ENCODE assay signal across 1 cellular context in the genomic region with DNA sequence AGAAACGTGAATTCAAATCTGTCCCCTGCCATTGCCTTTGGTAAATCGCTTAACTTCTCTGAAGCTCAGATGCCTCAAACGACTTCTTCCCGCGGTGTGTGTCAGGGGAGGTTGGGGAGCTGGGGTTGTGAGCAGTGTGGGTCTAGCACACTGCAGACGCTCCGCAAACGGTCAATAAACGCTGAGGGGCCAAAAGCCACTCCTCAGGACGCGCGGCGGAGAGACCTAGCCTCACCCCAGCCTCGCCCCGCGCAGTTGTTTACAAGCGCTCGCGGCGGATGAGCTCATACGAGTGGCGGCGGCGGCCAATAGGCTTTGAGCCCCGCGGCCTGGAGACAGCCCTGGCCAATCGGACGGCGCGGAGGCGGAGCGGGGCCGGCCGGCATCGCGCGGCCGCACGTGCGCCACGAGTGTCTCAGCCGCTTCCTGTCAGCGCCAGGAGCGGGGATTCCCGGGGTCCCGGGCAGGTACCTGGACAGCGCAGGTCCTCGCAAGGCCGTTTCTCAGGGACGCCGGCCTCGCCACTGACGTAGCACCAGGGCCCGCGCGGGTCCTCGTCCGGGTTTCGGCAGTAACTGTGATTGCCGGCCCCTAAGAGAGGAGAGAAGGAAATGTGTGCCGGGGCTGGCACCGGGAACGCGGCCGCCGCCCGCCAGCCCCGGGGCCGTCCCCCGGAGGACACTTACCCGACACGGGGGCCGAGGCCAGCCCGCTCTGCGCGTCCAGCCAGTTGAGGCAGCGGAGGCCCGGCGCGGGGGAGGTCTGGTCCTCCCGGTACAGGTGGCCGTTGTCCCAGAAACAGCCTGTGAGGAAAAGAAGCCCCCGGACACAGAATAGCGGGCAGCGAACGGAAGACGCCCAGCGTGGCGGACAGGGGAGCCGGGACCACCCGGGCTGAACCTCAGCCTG.
A peak's percentile ranks its signal among the peaks of the same experiment; 100 is the strongest.
TF ChIP-seq lines count a peak whose summit lies in the region.

No MANE protein-coding gene starts in this region.

TF ChIP-seq in GM12878, 131 proteins besides CTCF, POLR2A, EP300 and RAD21 (continued from another document):
- TF ChIP-seq, protein P1, sequence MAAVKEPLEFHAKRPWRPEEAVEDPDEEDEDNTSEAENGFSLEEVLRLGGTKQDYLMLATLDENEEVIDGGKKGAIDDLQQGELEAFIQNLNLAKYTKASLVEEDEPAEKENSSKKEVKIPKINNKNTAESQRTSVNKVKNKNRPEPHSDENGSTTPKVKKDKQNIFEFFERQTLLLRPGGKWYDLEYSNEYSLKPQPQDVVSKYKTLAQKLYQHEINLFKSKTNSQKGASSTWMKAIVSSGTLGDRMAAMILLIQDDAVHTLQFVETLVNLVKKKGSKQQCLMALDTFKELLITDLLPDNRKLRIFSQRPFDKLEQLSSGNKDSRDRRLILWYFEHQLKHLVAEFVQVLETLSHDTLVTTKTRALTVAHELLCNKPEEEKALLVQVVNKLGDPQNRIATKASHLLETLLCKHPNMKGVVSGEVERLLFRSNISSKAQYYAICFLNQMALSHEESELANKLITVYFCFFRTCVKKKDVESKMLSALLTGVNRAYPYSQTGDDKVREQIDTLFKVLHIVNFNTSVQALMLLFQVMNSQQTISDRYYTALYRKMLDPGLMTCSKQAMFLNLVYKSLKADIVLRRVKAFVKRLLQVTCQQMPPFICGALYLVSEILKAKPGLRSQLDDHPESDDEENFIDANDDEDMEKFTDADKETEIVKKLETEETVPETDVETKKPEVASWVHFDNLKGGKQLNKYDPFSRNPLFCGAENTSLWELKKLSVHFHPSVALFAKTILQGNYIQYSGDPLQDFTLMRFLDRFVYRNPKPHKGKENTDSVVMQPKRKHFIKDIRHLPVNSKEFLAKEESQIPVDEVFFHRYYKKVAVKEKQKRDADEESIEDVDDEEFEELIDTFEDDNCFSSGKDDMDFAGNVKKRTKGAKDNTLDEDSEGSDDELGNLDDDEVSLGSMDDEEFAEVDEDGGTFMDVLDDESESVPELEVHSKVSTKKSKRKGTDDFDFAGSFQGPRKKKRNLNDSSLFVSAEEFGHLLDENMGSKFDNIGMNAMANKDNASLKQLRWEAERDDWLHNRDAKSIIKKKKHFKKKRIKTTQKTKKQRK (IDR thresholded peaks at IDR 0.05; ENCODE audit: low read depth, low read length): no peak
- TF ChIP-seq YY1 (IDR thresholded peaks at IDR 0.05; ENCODE audit: low read depth, low read length) (0 out of 2 replicates have a peak, but pooled peaks have one; percentile 34), KDM1A (IDR thresholded peaks at IDR 0.05; ENCODE audit: borderline replicate concordance) (no peak), MYC (IDR thresholded peaks at IDR 0.05; ENCODE audit: insufficient read depth, insufficient read length, insufficient replicate concordance, low read length, severe bottlenecking) (peak; percentile 37), TBL1XR1 (IDR thresholded peaks at IDR 0.05; ENCODE audit: low read depth, low read length) (peak; percentile 68)
- TF ChIP-seq, protein P2, sequence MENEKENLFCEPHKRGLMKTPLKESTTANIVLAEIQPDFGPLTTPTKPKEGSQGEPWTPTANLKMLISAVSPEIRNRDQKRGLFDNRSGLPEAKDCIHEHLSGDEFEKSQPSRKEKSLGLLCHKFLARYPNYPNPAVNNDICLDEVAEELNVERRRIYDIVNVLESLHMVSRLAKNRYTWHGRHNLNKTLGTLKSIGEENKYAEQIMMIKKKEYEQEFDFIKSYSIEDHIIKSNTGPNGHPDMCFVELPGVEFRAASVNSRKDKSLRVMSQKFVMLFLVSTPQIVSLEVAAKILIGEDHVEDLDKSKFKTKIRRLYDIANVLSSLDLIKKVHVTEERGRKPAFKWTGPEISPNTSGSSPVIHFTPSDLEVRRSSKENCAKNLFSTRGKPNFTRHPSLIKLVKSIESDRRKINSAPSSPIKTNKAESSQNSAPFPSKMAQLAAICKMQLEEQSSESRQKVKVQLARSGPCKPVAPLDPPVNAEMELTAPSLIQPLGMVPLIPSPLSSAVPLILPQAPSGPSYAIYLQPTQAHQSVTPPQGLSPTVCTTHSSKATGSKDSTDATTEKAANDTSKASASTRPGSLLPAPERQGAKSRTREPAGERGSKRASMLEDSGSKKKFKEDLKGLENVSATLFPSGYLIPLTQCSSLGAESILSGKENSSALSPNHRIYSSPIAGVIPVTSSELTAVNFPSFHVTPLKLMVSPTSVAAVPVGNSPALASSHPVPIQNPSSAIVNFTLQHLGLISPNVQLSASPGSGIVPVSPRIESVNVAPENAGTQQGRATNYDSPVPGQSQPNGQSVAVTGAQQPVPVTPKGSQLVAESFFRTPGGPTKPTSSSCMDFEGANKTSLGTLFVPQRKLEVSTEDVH (IDR thresholded peaks at IDR 0.05; ENCODE audit: low read depth, partially characterized antibody): no peak
- TF ChIP-seq, protein P3, sequence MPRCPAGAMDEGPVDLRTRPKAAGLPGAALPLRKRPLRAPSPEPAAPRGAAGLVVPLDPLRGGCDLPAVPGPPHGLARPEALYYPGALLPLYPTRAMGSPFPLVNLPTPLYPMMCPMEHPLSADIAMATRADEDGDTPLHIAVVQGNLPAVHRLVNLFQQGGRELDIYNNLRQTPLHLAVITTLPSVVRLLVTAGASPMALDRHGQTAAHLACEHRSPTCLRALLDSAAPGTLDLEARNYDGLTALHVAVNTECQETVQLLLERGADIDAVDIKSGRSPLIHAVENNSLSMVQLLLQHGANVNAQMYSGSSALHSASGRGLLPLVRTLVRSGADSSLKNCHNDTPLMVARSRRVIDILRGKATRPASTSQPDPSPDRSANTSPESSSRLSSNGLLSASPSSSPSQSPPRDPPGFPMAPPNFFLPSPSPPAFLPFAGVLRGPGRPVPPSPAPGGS (IDR thresholded peaks at IDR 0.05; ENCODE audit: borderline replicate concordance, insufficient read depth, low read depth, low read length, poor library complexity, severe bottlenecking): no peak
- TF ChIP-seq, protein P4, sequence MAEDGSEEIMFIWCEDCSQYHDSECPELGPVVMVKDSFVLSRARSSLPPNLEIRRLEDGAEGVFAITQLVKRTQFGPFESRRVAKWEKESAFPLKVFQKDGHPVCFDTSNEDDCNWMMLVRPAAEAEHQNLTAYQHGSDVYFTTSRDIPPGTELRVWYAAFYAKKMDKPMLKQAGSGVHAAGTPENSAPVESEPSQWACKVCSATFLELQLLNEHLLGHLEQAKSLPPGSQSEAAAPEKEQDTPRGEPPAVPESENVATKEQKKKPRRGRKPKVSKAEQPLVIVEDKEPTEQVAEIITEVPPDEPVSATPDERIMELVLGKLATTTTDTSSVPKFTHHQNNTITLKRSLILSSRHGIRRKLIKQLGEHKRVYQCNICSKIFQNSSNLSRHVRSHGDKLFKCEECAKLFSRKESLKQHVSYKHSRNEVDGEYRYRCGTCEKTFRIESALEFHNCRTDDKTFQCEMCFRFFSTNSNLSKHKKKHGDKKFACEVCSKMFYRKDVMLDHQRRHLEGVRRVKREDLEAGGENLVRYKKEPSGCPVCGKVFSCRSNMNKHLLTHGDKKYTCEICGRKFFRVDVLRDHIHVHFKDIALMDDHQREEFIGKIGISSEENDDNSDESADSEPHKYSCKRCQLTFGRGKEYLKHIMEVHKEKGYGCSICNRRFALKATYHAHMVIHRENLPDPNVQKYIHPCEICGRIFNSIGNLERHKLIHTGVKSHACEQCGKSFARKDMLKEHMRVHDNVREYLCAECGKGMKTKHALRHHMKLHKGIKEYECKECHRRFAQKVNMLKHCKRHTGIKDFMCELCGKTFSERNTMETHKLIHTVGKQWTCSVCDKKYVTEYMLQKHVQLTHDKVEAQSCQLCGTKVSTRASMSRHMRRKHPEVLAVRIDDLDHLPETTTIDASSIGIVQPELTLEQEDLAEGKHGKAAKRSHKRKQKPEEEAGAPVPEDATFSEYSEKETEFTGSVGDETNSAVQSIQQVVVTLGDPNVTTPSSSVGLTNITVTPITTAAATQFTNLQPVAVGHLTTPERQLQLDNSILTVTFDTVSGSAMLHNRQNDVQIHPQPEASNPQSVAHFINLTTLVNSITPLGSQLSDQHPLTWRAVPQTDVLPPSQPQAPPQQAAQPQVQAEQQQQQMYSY (CRISPR knock-in tag; IDR thresholded peaks at IDR 0.05): no peak
